Comparison of ENCODE assay signal across 1 cellular context in the genomic region with DNA sequence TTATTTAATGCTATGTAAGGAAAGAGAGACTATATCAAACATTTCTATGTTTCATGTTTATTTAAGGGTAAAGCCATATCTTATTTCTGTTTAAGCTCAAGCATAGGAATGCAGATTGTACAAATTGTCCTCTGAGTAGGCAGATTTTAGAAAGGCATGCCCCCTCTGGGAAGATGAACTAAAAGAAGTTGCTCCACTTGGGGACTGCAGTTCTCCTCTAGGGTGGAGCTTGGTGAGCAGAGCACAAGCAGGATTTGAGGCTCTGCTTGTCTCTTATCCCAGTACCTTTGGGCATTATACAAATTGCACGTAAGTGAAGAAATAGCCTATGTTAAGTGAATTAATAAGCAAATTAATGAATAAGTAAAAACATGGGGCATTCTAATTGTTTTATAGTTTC.
TF ChIP-seq lines count a peak whose summit lies in the region.

No MANE protein-coding gene starts in this region.

TF ChIP-seq in GM23338, 12 proteins besides CTCF, POLR2A, EP300 and RAD21 (continued from another document):
- no peak for TF ChIP-seq ZNF462 (CRISPR knock-in tag; IDR thresholded peaks at IDR 0.05)
- no peak for TF ChIP-seq STAT1 (IDR thresholded peaks at IDR 0.05; ENCODE audit: unreplicated experiment)
TF ChIP-seq in GM23338: peak in this region for 0.
